Comparison of ENCODE assay signal across 9 cellular contexts in genomic region chr16:11128211-11129123, GRCh38.
A peak's percentile ranks its signal among the peaks of the same experiment; 100 is the strongest.
DNase-seq lines count a peak whose midpoint lies in the region; ATAC-seq and TF ChIP-seq lines count a peak whose summit lies in the region.
"Had no signal": no experiment of that assay in that cellular context is flagged by ENCODE, and none has a peak within 500 bp of the region (broad histone marks: within the 10 kb centered on the region; RNA-seq: fewer than 3 reads in every experiment).

No MANE protein-coding gene starts in this region.

- no peaks in the 10 kb centered on the region for H4K20me1 ChIP-seq in DND-41 (ENCODE audit: insufficient read depth, low read length)

- TF ChIP-seq POLR2A in prostate gland (IDR thresholded peaks at IDR 0.05), result no peak

- H3K36me3 ChIP-seq in DND-41 (ENCODE audit: insufficient read depth, low read length), result peaks cover 50% of the 10 kb centered on the region
- peaks cover 0 to 23% of the 10 kb centered on the region in 2 donors for H3K36me3 ChIP-seq in esophagus (ENCODE audit: control insufficient read depth in 2 of 2, insufficient read depth in 2 of 2, low read length in 1 of 2)
- H3K36me3 ChIP-seq in prostate gland, result peaks cover 0 to 13% of the 10 kb centered on the region in 2 donors

- H3K4me2 ChIP-seq in DND-41 (ENCODE audit: insufficient read depth, low read length), result no peak overlapping the region

- peaks cover 5% of the 10 kb centered on the region; the same call in 1 of the 2 replicates for H3K79me2 ChIP-seq in DND-41 (ENCODE audit: insufficient read depth, low read length)

- H3K4me3 ChIP-seq in DND-41 (ENCODE audit: low read depth in 1 of 2, low read length in 2 of 2) (no peak overlapping the region), esophagus (ENCODE audit: low read depth in 1 of 2, low read length in 2 of 2) (no peak overlapping the region), prostate gland (no peak overlapping the region)

- H3K9me3 ChIP-seq in DND-41 (ENCODE audit: insufficient read depth, low read length, severe bottlenecking) (no peaks in the 10 kb centered on the region), esophagus (ENCODE audit: control insufficient read depth in 2 of 2, insufficient read depth in 1 of 2, low read depth in 1 of 2, low read length in 1 of 2) (no peaks in the 10 kb centered on the region), prostate gland (no peaks in the 10 kb centered on the region)

- TF ChIP-seq CTCF in DND-41 (IDR thresholded peaks at IDR 0.05; ENCODE audit: borderline replicate concordance, extremely low read depth, low read length, poor library complexity, severe bottlenecking) (no peak), prostate gland (IDR thresholded peaks at IDR 0.05) (no peak)

- peak overlapping the region; percentile 63 for H3K27ac ChIP-seq in DND-41 (ENCODE audit: low read length)
- peak overlapping the region; percentile 40 to 50 for H3K27ac ChIP-seq in esophagus (ENCODE audit: low read depth in 2 of 2, low read length in 1 of 2)
- H3K27ac ChIP-seq in prostate gland, result peak overlapping the region; percentile 18 to 21

- intact Hi-C loops in prostate gland (cut with DNase I), result loop anchor here (10.0 kb wide), 1 partner anchor 384 kb away; the partner anchor contains the start of gene NUBP1

- peaks cover 28% of the 10 kb centered on the region for H3K4me1 ChIP-seq in DND-41 (ENCODE audit: insufficient read depth, low read length)
- H3K4me1 ChIP-seq in esophagus (ENCODE audit: control insufficient read depth in 2 of 2, insufficient read depth in 2 of 2, low read length in 1 of 2), result peaks cover 0 to 4% of the 10 kb centered on the region in 2 donors
- no peaks in the 10 kb centered on the region for H3K4me1 ChIP-seq in prostate gland (replicated peaks)

- H2AFZ ChIP-seq in DND-41 (ENCODE audit: low read depth, low read length), result no peak overlapping the region

- ATAC-seq in DND-41 (ENCODE audit: insufficient read depth, low read depth) (peak; percentile 83), SK-N-SH treated with all-trans-retinoic acid at 6 μM for 48 hours (peak; percentile 15), HG03378 (IDR thresholded peaks at IDR 0.05; ENCODE audit: unreplicated experiment) (no peak), GM18517 (IDR thresholded peaks at IDR 0.05; ENCODE audit: unreplicated experiment) (no peak)

- WGBS in esophagus, 2 donors, result 69% methylated on average over 9 of the region's 9 CpGs
- WGBS in prostate gland, result 53% methylated on average over 9 of the region's 9 CpGs

- DNase-seq in DND-41 (peak; percentile 68), prostate gland (ENCODE audit: low spot score) (no peak), A172 (ENCODE audit: low spot score) (no peak), NCI-H345 (lab: John Stamatoyannopoulos, UW) (no peak)
- DNase-seq: activated CD4-positive, CD25-positive, alpha-beta regulatory T cell had no signal

- H3K9ac ChIP-seq in DND-41 (ENCODE audit: low read depth, low read length), result peak overlapping the region; percentile 22; the same call in 1 of the 2 replicates

- H3K27me3 ChIP-seq in DND-41 (ENCODE audit: insufficient read depth, low read length, poor library complexity), result no peaks in the 10 kb centered on the region
- H3K27me3 ChIP-seq in esophagus (ENCODE audit: control insufficient read depth in 1 of 2, insufficient read depth in 2 of 2, low read length in 2 of 2), result no peaks in the 10 kb centered on the region
- H3K27me3 ChIP-seq in prostate gland (replicated peaks; ENCODE audit: insufficient read depth), result no peaks in the 10 kb centered on the region

TF ChIP-seq in SK-N-SH treated with all-trans-retinoic acid at 6 μM for 48 hours, 23 proteins besides CTCF, POLR2A, EP300 and RAD21:
- TF ChIP-seq ESRRG (CRISPR knock-in tag; IDR thresholded peaks at IDR 0.05), result no peak
- TF ChIP-seq ARNTL (CRISPR knock-in tag; IDR thresholded peaks at IDR 0.05; ENCODE audit: borderline replicate concordance, low read depth), result no peak
- no peak for TF ChIP-seq CSRNP3 (CRISPR knock-in tag; IDR thresholded peaks at IDR 0.05)

Comparison
In these comparisons a context has a peak if more than half of its experiments do, and no peak if none do; other contexts are left out.
1. ATAC-seq: peak in DND-41 (single experiment) and SK-N-SH treated with all-trans-retinoic acid at 6 μM for 48 hours (single experiment); none in HG03378 (single experiment) and GM18517 (single experiment).
2. Peak in every context shown above with its lines, with median percentiles within 50 percentile points of each other: H3K27ac ChIP-seq.